In genomic region chr3:149615731-149616221, GRCh38 we compare ENCODE assay signal across 16 cellular contexts. TPM values are rescaled to one million over a fixed set of nuclear protein-coding genes. Genes with fewer than 3 reads are reported as not detected.
DNase-seq lines count a peak whose midpoint lies in the region; ATAC-seq and TF ChIP-seq lines count a peak whose summit lies in the region.
"Had no signal": no experiment of that assay in that cellular context is flagged by ENCODE, and none has a peak within 500 bp of the region (broad histone marks: within the 10 kb centered on the region; RNA-seq: fewer than 3 reads in every experiment).

No MANE protein-coding gene starts in this region.

- H3K4me3 ChIP-seq in cardiac fibroblast (replicated peaks in 1 of 2; ENCODE audit: low read depth in 2 of 2, low read length in 2 of 2) (peak overlapping the region in 1 of 2 donors; percentile 11), right lobe of liver (no peak overlapping the region), thyroid gland (replicated peaks in 1 of 3) (no peak overlapping the region), Karpas-422 (ENCODE audit: low read length) (no peak overlapping the region)
- H3K4me3 ChIP-seq: pancreas, SK-N-MC had no signal

- TF ChIP-seq CTCF in cardiac fibroblast (IDR thresholded peaks at IDR 0.05; ENCODE audit: low read depth, low read length) (no peak), right lobe of liver (IDR thresholded peaks at IDR 0.05) (no peak), thyroid gland (IDR thresholded peaks at IDR 0.05) (no peak)

- no peaks in the 10 kb centered on the region for H3K9me2 ChIP-seq in Karpas-422 (replicated peaks; ENCODE audit: insufficient read depth, low read length)

- H3K27ac ChIP-seq in right lobe of liver, result peak overlapping the region; percentile 18 to 34 (median 31)
- H3K27ac ChIP-seq in thyroid gland, result peak overlapping the region; percentile 40 to 63 (median 46)
- no peak overlapping the region for H3K27ac ChIP-seq in Karpas-422 (ENCODE audit: low read length)
- H3K27ac ChIP-seq: SK-N-MC, VCaP had no signal

- TF ChIP-seq POLR2A in right lobe of liver (IDR thresholded peaks at IDR 0.05) (no peak), thyroid gland (IDR thresholded peaks at IDR 0.05) (peak in 1 of 2 donors; percentile 31)

- H3K4me1 ChIP-seq in right lobe of liver, result no peaks in the 10 kb centered on the region
- H3K4me1 ChIP-seq in thyroid gland, result peaks cover 20 to 41% of the 10 kb centered on the region in 2 donors
- H3K4me1 ChIP-seq in Karpas-422 (ENCODE audit: low read length), result no peaks in the 10 kb centered on the region

- intact Hi-C loops in right lobe of liver (cut with DNase I) (no loop called here), thyroid gland (cut with DNase I) (no loop called here)

- 73% methylated on average over 6 of the region's 6 CpGs for WGBS in right lobe of liver (ENCODE audit: insufficient coverage, low coverage, low lambda C conversion rate, missing lambda C conversion rate)
- 77 to 78% methylated on average over 6 of the region's 6 CpGs for WGBS in thyroid gland, 2 donors

- no peak overlapping the region for H2AFZ ChIP-seq in Karpas-422 (ENCODE audit: low read length)

- H3K27me3 ChIP-seq in right lobe of liver (no peaks in the 10 kb centered on the region), thyroid gland (no peaks in the 10 kb centered on the region), Karpas-422 (ENCODE audit: low read length) (no peaks in the 10 kb centered on the region)
- H3K27me3 ChIP-seq: pancreas had no signal

- ATAC-seq in right lobe of liver (peak; percentile 60 to 78 (median 67)), GM21423 (IDR thresholded peaks at IDR 0.05; ENCODE audit: unreplicated experiment) (no peak)
- ATAC-seq: activated CD8-positive, alpha-beta memory T cell treated with anti-CD3 and anti-CD28 coated beads, Interleukin-2, amount 10 ng/mL, durations not matched to agents 7 days and 5 days; pancreas; stimulated activated naive B cell treated with anti-CD40 and anti-IgM and Interleukin-4, amounts not matched to agents 10 μg/mL and 1 μg/mL and 100 μg/mL, for 72 hours had no signal

- H3K9me3 ChIP-seq in right lobe of liver (no peaks in the 10 kb centered on the region), thyroid gland (no peaks in the 10 kb centered on the region), Karpas-422 (ENCODE audit: low read length) (no peaks in the 10 kb centered on the region)
- H3K9me3 ChIP-seq: pancreas had no signal

- DNase-seq in LHCN-M2 (ENCODE audit: low read depth) (peak; percentile 29), cardiac fibroblast (ENCODE audit: low read depth in 2 of 2) (peak; percentile 60 to 76), right lobe of liver (peak in 1 of 3 donors; percentile 31), thyroid gland (no peak), NCI-H345 (lab: John Stamatoyannopoulos, UW) (no peak), Karpas-422 (no peak)
- DNase-seq: activated CD8-positive, alpha-beta memory T cell treated with anti-CD3 and anti-CD28 coated beads, Interleukin-2, amount 10 ng/mL, durations not matched to agents 7 days and 5 days; CD4-positive, CD25-positive, alpha-beta regulatory T cell; effector CD4-positive, alpha-beta T cell; hippocampal formation; NCI-H187; pancreas; stimulated activated naive B cell treated with anti-CD40 and anti-IgM and Interleukin-4, amounts not matched to agents 10 μg/mL and 1 μg/mL and 100 μg/mL, for 72 hours had no signal

- H3K36me3 ChIP-seq in right lobe of liver (no peaks in the 10 kb centered on the region), thyroid gland (no peaks in the 10 kb centered on the region), Karpas-422 (ENCODE audit: insufficient read depth, low read length) (no peaks in the 10 kb centered on the region)
- H3K36me3 ChIP-seq: pancreas had no signal

- H3K79me2 ChIP-seq in Karpas-422 (ENCODE audit: low read length), result no peaks in the 10 kb centered on the region

- H3K4me2 ChIP-seq in Karpas-422 (ENCODE audit: low read depth, low read length, poor library complexity, severe bottlenecking), result no peak overlapping the region

- H4K20me1 ChIP-seq in Karpas-422 (ENCODE audit: insufficient read depth, low read depth, low read length), result no peaks in the 10 kb centered on the region

- no peak overlapping the region for H3K9ac ChIP-seq in Karpas-422 (ENCODE audit: low read length)

RNA-seq across cellular contexts. Expression of gene WWTR1, which starts 42.0 kb away (rescaled TPM):
- 59.1 and 73.5 TPM in 2 replicates for total RNA-seq in LHCN-M2 (2014; rRNA removed)
- polyA plus RNA-seq in LHCN-M2 (2012), result 33.7 TPM
- total RNA-seq in right lobe of liver, result 10 to 100 TPM; 10.6 to 19.7 (median 15.3) TPM
- 10 to 100 TPM; 56.7 to 87.6 (median 78.5) TPM for total RNA-seq in thyroid gland
- total RNA-seq in Karpas-422 (2014; rRNA removed; shearing (Covaris generic); ENCODE audit: low replicate concordance), result 0.11 TPM in 1 of 2 replicates, not detected in the other

Comparison
In these comparisons a context has a peak if more than half of its experiments do, and no peak if none do; other contexts are left out.
1. DNase-seq: peak in LHCN-M2 (single experiment) and cardiac fibroblast (2 of 2); none in thyroid gland (0 of 2), NCI-H345 (single experiment) and Karpas-422 (single experiment).
2. RNA of gene WWTR1, which starts 42.0 kb away (total RNA-seq): 56.7 to 87.6 TPM in thyroid gland, 59.1 to 73.5 TPM in LHCN-M2 and 10.6 to 19.7 TPM in right lobe of liver; 0.11 TPM in Karpas-422; every median in the first group is over 10 times any median in the second.